Comparison of ENCODE assay signal across 20 cellular contexts in the genomic region with DNA sequence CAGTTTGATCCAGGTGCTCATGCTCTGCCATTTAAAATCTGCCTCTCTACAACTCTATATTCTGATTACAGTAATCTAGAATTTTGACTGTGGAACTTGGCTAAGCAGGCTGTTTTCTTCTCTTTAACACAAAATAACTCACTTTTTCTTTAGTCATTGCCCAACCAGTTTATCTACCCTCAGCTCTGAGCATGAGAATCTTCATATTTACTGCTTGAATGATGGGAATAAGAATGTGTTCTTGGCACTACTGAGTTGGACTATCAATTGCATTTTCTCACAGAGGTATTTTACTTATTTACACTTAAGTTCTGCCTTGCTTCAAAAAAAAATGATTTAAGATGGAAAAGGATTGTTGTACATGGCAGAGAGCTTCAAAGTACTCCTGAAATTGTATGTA.
DNase-seq lines count a peak whose midpoint lies in the region; ATAC-seq and TF ChIP-seq lines count a peak whose summit lies in the region.
"Had no signal": no experiment of that assay in that cellular context is flagged by ENCODE, and none has a peak within 500 bp of the region (broad histone marks: within the 10 kb centered on the region; RNA-seq: fewer than 3 reads in every experiment).

No MANE protein-coding gene starts in this region.

- ATAC-seq in omental fat pad (ENCODE audit: low FRiP score) (peak; percentile 83), gastrocnemius medialis (no peak)
- ATAC-seq in naive thymus-derived CD8-positive, alpha-beta T cell: no peak
- ATAC-seq: A549 had no signal

- TF ChIP-seq POLR2A in gastrocnemius medialis (IDR thresholded peaks at IDR 0.05): no peak

- H3K4me3 Mint-ChIP-seq in naive thymus-derived CD8-positive, alpha-beta T cell: no peak overlapping the region
- H3K4me3 Mint-ChIP-seq: CD14-positive monocyte; CD4-positive, alpha-beta memory T cell; CD4-positive, CD25-positive, alpha-beta regulatory T cell; CD8-positive, alpha-beta memory T cell had no signal

- POLR2A ChIA-PET in naive thymus-derived CD8-positive, alpha-beta T cell (lab: Charles Lee): no interaction called here

- peaks cover 0 to 5% of the 10 kb centered on the region in 2 donors for H3K4me1 ChIP-seq in gastrocnemius medialis
- H3K4me1 ChIP-seq: A549, BE2C had no signal

- in situ Hi-C loops in gastrocnemius medialis (cut with MboI; ENCODE audit: low sequenced_read_pairs in 4 of 4): loop anchor here in 1 of 4 donors (5.0 kb wide), 1 partner anchor 42 kb away; no protein-coding TSS in a partner anchor

- H3K27me3 ChIP-seq in gastrocnemius medialis: no peaks in the 10 kb centered on the region
- H3K27me3 ChIP-seq: BE2C, BLaER1 had no signal

- H3K9me3 Mint-ChIP-seq in naive thymus-derived CD8-positive, alpha-beta T cell: peaks cover 0 to 35% (median 10%) of the 10 kb centered on the region in 9 donors

- H3K9me3 ChIP-seq in gastrocnemius medialis: no peaks in the 10 kb centered on the region
- H3K9me3 ChIP-seq: A549, BE2C, BLaER1 had no signal

- H3K4me3 ChIP-seq in gastrocnemius medialis: no peak overlapping the region
- H3K4me3 ChIP-seq: A549, BLaER1 had no signal

- H3K27me3 Mint-ChIP-seq in naive thymus-derived CD8-positive, alpha-beta T cell: no peaks in the 10 kb centered on the region
- H3K27me3 Mint-ChIP-seq: CD4-positive, alpha-beta memory T cell; CD4-positive, CD25-positive, alpha-beta regulatory T cell; CD8-positive, alpha-beta memory T cell had no signal

- no peak for TF ChIP-seq CTCF in omental fat pad (IDR thresholded peaks at IDR 0.05)
- no peak for TF ChIP-seq CTCF in gastrocnemius medialis (IDR thresholded peaks at IDR 0.05 in 4 of 5, conservative IDR thresholded peaks at IDR 0.05 in 1 of 5)

- H3K27ac ChIP-seq in gastrocnemius medialis: no peak overlapping the region
- H3K27ac ChIP-seq: A549, BLaER1 had no signal

- DNase-seq in EH (ENCODE audit: low read depth) (peak; percentile 9), omental fat pad (ENCODE audit: low spot score) (no peak), gastrocnemius medialis (no peak), DMS79 treated with DMSO at 0.1 percent for 48 hours (lab: John Stamatoyannopoulos, UW) (no peak)
- DNase-seq in naive thymus-derived CD8-positive, alpha-beta T cell: no peak
- DNase-seq: 8988T; BE2C; C1 segment of cervical spinal cord; CD4-positive, CD25-positive, alpha-beta regulatory T cell; CD8-positive, alpha-beta memory T cell; COR-L47; DMS 273 treated with DMSO at 0.1 percent for 48 hours; DMS153; DMS53; DND-41; GF-D8 had no signal

- intact Hi-C loops in gastrocnemius medialis (cut with DNase I; ENCODE audit: low total_unique reads): no loop called here

- H3K36me3 Mint-ChIP-seq in naive thymus-derived CD8-positive, alpha-beta T cell: no peaks in the 10 kb centered on the region
- H3K36me3 Mint-ChIP-seq: CD14-positive monocyte; CD4-positive, alpha-beta memory T cell; CD4-positive, CD25-positive, alpha-beta regulatory T cell; CD8-positive, alpha-beta memory T cell had no signal

- no peak overlapping the region for H3K27ac Mint-ChIP-seq in naive thymus-derived CD8-positive, alpha-beta T cell
- H3K27ac Mint-ChIP-seq: CD14-positive monocyte; CD4-positive, alpha-beta memory T cell; CD4-positive, CD25-positive, alpha-beta regulatory T cell; CD8-positive, alpha-beta memory T cell had no signal

- H3K36me3 ChIP-seq in gastrocnemius medialis: no peaks in the 10 kb centered on the region
- H3K36me3 ChIP-seq: BE2C, BLaER1 had no signal

- H3K4me1 Mint-ChIP-seq in naive thymus-derived CD8-positive, alpha-beta T cell: no peaks in the 10 kb centered on the region
- H3K4me1 Mint-ChIP-seq: CD14-positive monocyte; CD4-positive, alpha-beta memory T cell; CD4-positive, CD25-positive, alpha-beta regulatory T cell; CD8-positive, alpha-beta memory T cell had no signal
